19 cellular contexts compared by ENCODE assay signal in the genomic region with DNA sequence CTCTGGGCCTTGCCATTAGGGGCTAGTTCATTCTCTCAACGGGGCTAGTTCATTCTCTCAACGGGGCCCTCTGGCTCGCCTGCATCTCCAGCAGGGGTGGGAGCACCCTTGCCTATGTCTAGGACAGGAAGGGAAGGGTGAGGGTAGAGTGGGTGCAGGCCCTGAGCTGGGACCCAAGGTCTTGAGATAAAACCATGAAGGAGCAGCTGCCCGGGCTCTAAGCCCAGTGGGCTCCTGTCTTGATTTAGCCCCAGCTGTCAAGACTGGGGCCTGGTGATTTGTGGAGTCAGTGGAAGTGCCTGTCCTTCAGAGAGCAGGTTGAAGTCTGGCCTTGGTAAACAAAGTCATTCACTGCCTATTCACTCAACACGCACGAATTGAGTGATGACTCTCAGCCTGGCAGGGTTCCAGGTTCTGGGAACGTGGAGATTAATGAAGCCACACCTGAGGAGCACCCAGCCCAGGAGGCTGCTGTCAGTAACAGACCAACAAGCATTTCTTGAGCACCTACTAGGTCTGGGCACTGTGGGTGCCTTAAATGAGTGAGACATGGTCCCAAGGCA. TPM values are rescaled to one million over a fixed set of nuclear protein-coding genes. Genes with fewer than 3 reads are reported as not detected.
DNase-seq lines count a peak whose midpoint lies in the region; ATAC-seq and TF ChIP-seq lines count a peak whose summit lies in the region.
"Had no signal": no experiment of that assay in that cellular context is flagged by ENCODE, and none has a peak within 500 bp of the region (broad histone marks: within the 10 kb centered on the region; RNA-seq: fewer than 3 reads in every experiment).

No MANE protein-coding gene starts in this region.

- no peak overlapping the region for H3K9ac ChIP-seq in neural progenitor cell

- H4K20me1 ChIP-seq in neural progenitor cell (ENCODE audit: low read depth): no peaks in the 10 kb centered on the region

- peaks cover 13% of the 10 kb centered on the region for H3K4me1 ChIP-seq in neural progenitor cell
- H3K4me1 ChIP-seq: SJSA1, testis had no signal

- peaks cover 17% of the 10 kb centered on the region for H3K27me3 Mint-ChIP-seq in neural progenitor cell (ENCODE audit: insufficient read depth, low read depth)

- H3F3A ChIP-seq in neural progenitor cell (ENCODE audit: low read depth): no peaks in the 10 kb centered on the region

- no peaks in the 10 kb centered on the region for H3K36me3 ChIP-seq in neural progenitor cell
- H3K36me3 ChIP-seq: SJSA1 had no signal

- ATAC-seq in GM21619 (IDR thresholded peaks at IDR 0.05; ENCODE audit: unreplicated experiment) (no peak), HG03196 (IDR thresholded peaks at IDR 0.05; ENCODE audit: unreplicated experiment) (no peak)
- ATAC-seq: effector memory CD8-positive, alpha-beta T cell had no signal

- H3K27ac ChIP-seq in neural progenitor cell: no peak overlapping the region
- H3K27ac ChIP-seq: SJSA1, testis had no signal

- no peak overlapping the region for H3K4me2 ChIP-seq in neural progenitor cell

- H3K9me3 Mint-ChIP-seq in neural progenitor cell: no peaks in the 10 kb centered on the region
- H3K9me3 Mint-ChIP-seq: activated CD8-positive, alpha-beta T cell treated with anti-CD3 and anti-CD28 coated beads for 36 hours; activated T-cell treated with anti-CD3 and anti-CD28 coated beads, Interleukin-2, amount 50 U/mL, for 4 hours; effector memory CD8-positive, alpha-beta T cell had no signal

- H3K27me3 ChIP-seq in neural progenitor cell: peaks cover 20% of the 10 kb centered on the region
- H3K27me3 ChIP-seq: testis had no signal

- peaks cover 70% of the 10 kb centered on the region for H3K4me1 Mint-ChIP-seq in neural progenitor cell

- no peak overlapping the region for H2AFZ ChIP-seq in neural progenitor cell (replicated peaks)

- no peak overlapping the region for H3K4me3 Mint-ChIP-seq in neural progenitor cell
- H3K4me3 Mint-ChIP-seq: activated CD8-positive, alpha-beta T cell treated with anti-CD3 and anti-CD28 coated beads for 36 hours; activated T-cell treated with anti-CD3 and anti-CD28 coated beads, Interleukin-2, amount 50 U/mL, for 4 hours; effector memory CD8-positive, alpha-beta T cell had no signal

- H3K36me3 Mint-ChIP-seq in neural progenitor cell: peaks cover 22% of the 10 kb centered on the region

- DNase-seq in DMS53 (lab: John Stamatoyannopoulos, UW) (peak; percentile 86), NCI-H2029 treated with DMSO at 0.1 percent for 48 hours (lab: John Stamatoyannopoulos, UW) (peak; percentile 32), epithelial cell of esophagus (ENCODE audit: low read depth) (peak; percentile 81), neural progenitor cell (ENCODE audit: low spot score) (no peak)
- DNase-seq in activated T-cell treated with anti-CD3 and anti-CD28 coated beads, Interleukin-2, amount 50 U/mL, for 48 hours: no peak
- DNase-seq: activated CD4-positive, CD25-positive, alpha-beta regulatory T cell; activated CD8-positive, alpha-beta T cell treated with anti-CD3 and anti-CD28 coated beads for 36 hours; activated naive CD4-positive, alpha-beta T cell treated with anti-CD3 and anti-CD28 coated beads, Interleukin-2, amount 50 U/mL, for 16 hours; activated T-cell treated with anti-CD3 and anti-CD28 coated beads, Interleukin-2, amount 50 U/mL, for 4 hours; aorta; COR-L47; effector memory CD8-positive, alpha-beta T cell; glutamatergic neuron; Kasumi-1; testis had no signal

- H3K79me2 ChIP-seq in neural progenitor cell (ENCODE audit: low read depth): no peaks in the 10 kb centered on the region

- TF ChIP-seq CTCF in epithelial cell of esophagus (IDR thresholded peaks at IDR 0.05; ENCODE audit: insufficient read depth, low read depth, low read length, missing control alignments): no peak
- no peak for TF ChIP-seq CTCF in neural progenitor cell (IDR thresholded peaks at IDR 0.05)

- no peak overlapping the region for H3K4me3 ChIP-seq in epithelial cell of esophagus (ENCODE audit: low read length)
- H3K4me3 ChIP-seq in neural progenitor cell: no peak overlapping the region
- H3K4me3 ChIP-seq: SJSA1, testis had no signal

- H3K9me3 ChIP-seq in neural progenitor cell (ENCODE audit: low read depth): no peaks in the 10 kb centered on the region
- H3K9me3 ChIP-seq: SJSA1, testis had no signal

- peak overlapping the region; percentile 57 for H3K27ac Mint-ChIP-seq in neural progenitor cell
- H3K27ac Mint-ChIP-seq: activated CD8-positive, alpha-beta T cell treated with anti-CD3 and anti-CD28 coated beads for 36 hours; effector memory CD8-positive, alpha-beta T cell had no signal

RNA-seq across cellular contexts. Expression of gene WNT3, which starts 35.4 kb away (rescaled TPM):
- total RNA-seq in neural progenitor cell (ENCODE audit: low replicate concordance): 1.1 and 1.7 TPM in 2 replicates
- total RNA-seq: T-helper 2 cell treated with Interferon-gamma antibody and Interleukin-4, amounts not matched to agents 100 ng/mL and 5 ng/mL, for 36 hours had no signal

Comparison
In these comparisons a context has a peak if more than half of its experiments do, and no peak if none do; other contexts are left out.
1. DNase-seq: peak in DMS53 (single experiment), NCI-H2029 treated with DMSO at 0.1 percent for 48 hours (single experiment) and epithelial cell of esophagus (single experiment); none in neural progenitor cell (single experiment) and activated T-cell treated with anti-CD3 and anti-CD28 coated beads, Interleukin-2, amount 50 U/mL, for 48 hours (0 of 2).